Comparison of ENCODE assay signal across 9 cellular contexts in genomic region chr16:2025878-2026460, GRCh38. TPM values are rescaled to one million over a fixed set of nuclear protein-coding genes. Genes with fewer than 3 reads are reported as not detected.
DNase-seq lines count a peak whose midpoint lies in the region; ATAC-seq and TF ChIP-seq lines count a peak whose summit lies in the region.
"Had no signal": no experiment of that assay in that cellular context is flagged by ENCODE, and none has a peak within 500 bp of the region (broad histone marks: within the 10 kb centered on the region; RNA-seq: fewer than 3 reads in every experiment).

No MANE protein-coding gene starts in this region.

- peak overlapping the region; percentile 38 to 84 for H2BK12ac ChIP-seq in mesenchymal stem cell (ENCODE audit: low read length in 2 of 2)

- H2AFZ ChIP-seq in mesenchymal stem cell (ENCODE audit: low read depth, low read length): no peak overlapping the region

- H3K4me1 ChIP-seq in adipocyte (ENCODE audit: control insufficient read depth, insufficient read depth, low read length): peaks cover 16% of the 10 kb centered on the region
- peaks cover 59% of the 10 kb centered on the region for H3K4me1 ChIP-seq in mesenchymal stem cell (ENCODE audit: control insufficient read depth, insufficient read depth, low read depth, low read length)
- H3K4me1 ChIP-seq in thoracic aorta (ENCODE audit: control insufficient read depth in 1 of 2, low read depth in 2 of 2): peaks cover 14 to 51% of the 10 kb centered on the region in 2 donors

- H3K27ac ChIP-seq in mesenchymal stem cell (ENCODE audit: low read length, poor library complexity, severe bottlenecking): no peak overlapping the region
- H3K27ac ChIP-seq in thoracic aorta: peak overlapping the region in 1 of 2 donors; percentile 69

- H3K4me3 ChIP-seq in adipocyte (ENCODE audit: low read length): peak overlapping the region; percentile 52
- H3K4me3 ChIP-seq in mesenchymal stem cell (ENCODE audit: insufficient read depth in 1 of 2, low read depth in 1 of 2, low read length in 2 of 2): peak overlapping the region in 1 of 2 experiments; percentile 47
- peak overlapping the region; percentile 69 for H3K4me3 ChIP-seq in thoracic aorta

- H2BK15ac ChIP-seq in mesenchymal stem cell (ENCODE audit: low read depth, poor library complexity, severe bottlenecking): peak overlapping the region; percentile 60

- no peak overlapping the region for H3K14ac ChIP-seq in mesenchymal stem cell (ENCODE audit: low read length in 2 of 2)

- peak overlapping the region; percentile 58 for H2AK5ac ChIP-seq in mesenchymal stem cell (ENCODE audit: low read length, severe bottlenecking)

- no peak for ATAC-seq in activated T-cell treated with anti-CD3 and anti-CD28 coated beads, Interleukin-2, amount 50 U/mL, for 72 hours (replicated peaks in 1 of 2)
- ATAC-seq in thoracic aorta (ENCODE audit: insufficient number of reproducible peaks, low FRiP score, low read depth) (no peak), HG02610 (IDR thresholded peaks at IDR 0.05; ENCODE audit: unreplicated experiment) (no peak)

- H3K4ac ChIP-seq in mesenchymal stem cell (ENCODE audit: low read depth in 1 of 2, low read length in 2 of 2): peak overlapping the region; percentile 2 to 66

- peak overlapping the region; percentile 41 for H3K4me2 ChIP-seq in mesenchymal stem cell (ENCODE audit: low read length, poor library complexity, severe bottlenecking)

- DNase-seq in activated T-cell treated with anti-CD3 and anti-CD28 coated beads, Interleukin-2, amount 50 U/mL, for 72 hours: no peak
- no peak for DNase-seq in activated T-cell treated with anti-CD3 and anti-CD28 coated beads, Interleukin-2, amount 50 U/mL, for 48 hours
- DNase-seq in adipocyte (ENCODE audit: low read depth): no peak
- no peak for DNase-seq in mesenchymal stem cell
- DNase-seq in thoracic aorta (ENCODE audit: low spot score): no peak
- DNase-seq in midbrain (lab: John Stamatoyannopoulos, UW): no peak
- no peak for DNase-seq in SIG-M5 treated with dmso at 0.1 percent for 504 hours (lab: John Stamatoyannopoulos, UW; ENCODE audit: unreplicated experiment)
- DNase-seq: stimulated activated CD4-positive, alpha-beta T cell treated with anti-CD3 and anti-CD28 coated beads, Interleukin-4, amount 100 ng/mL, for 1 hour had no signal

- H3K9me3 ChIP-seq in adipocyte (ENCODE audit: control insufficient read depth, low read length) (no peaks in the 10 kb centered on the region), mesenchymal stem cell (ENCODE audit: control insufficient read depth, low read length) (no peaks in the 10 kb centered on the region), thoracic aorta (no peaks in the 10 kb centered on the region)

- H3K36me3 ChIP-seq in adipocyte (ENCODE audit: control insufficient read depth, insufficient read depth, low read length, severe bottlenecking) (no peaks in the 10 kb centered on the region), mesenchymal stem cell (ENCODE audit: control insufficient read depth in 1 of 2, insufficient read depth in 2 of 2, low read depth in 1 of 2, low read length in 2 of 2) (peaks cover 0 to 21% of the 10 kb centered on the region in 2 experiments), thoracic aorta (peaks cover 3% of the 10 kb centered on the region)

- H3K4me1 Mint-ChIP-seq in activated T-cell treated with anti-CD3 and anti-CD28 coated beads, Interleukin-2, amount 50 U/mL, for 72 hours (ENCODE audit: low read depth): peaks cover 14% of the 10 kb centered on the region

- peaks cover 4% of the 10 kb centered on the region for H3K79me1 ChIP-seq in mesenchymal stem cell (replicated peaks; ENCODE audit: low read length, poor library complexity, severe bottlenecking)

- H4K8ac ChIP-seq in mesenchymal stem cell (ENCODE audit: low read length): peak overlapping the region; percentile 29

- no peaks in the 10 kb centered on the region for H3K36me3 Mint-ChIP-seq in activated T-cell treated with anti-CD3 and anti-CD28 coated beads, Interleukin-2, amount 50 U/mL, for 72 hours (ENCODE audit: insufficient read depth in 2 of 2)

- no peak overlapping the region for H3K27ac Mint-ChIP-seq in activated T-cell treated with anti-CD3 and anti-CD28 coated beads, Interleukin-2, amount 50 U/mL, for 72 hours

- no peak overlapping the region for H2BK5ac ChIP-seq in mesenchymal stem cell (ENCODE audit: low read depth, low read length, poor library complexity, severe bottlenecking)

- peak overlapping the region in 1 of 2 experiments; percentile 47 for H3K23ac ChIP-seq in mesenchymal stem cell (ENCODE audit: low read length in 2 of 2)

- TF ChIP-seq CTCF in thoracic aorta (IDR thresholded peaks at IDR 0.05): no peak

- 90% methylated on average over 16 of the region's 16 CpGs for WGBS in mesenchymal stem cell

- H3K4me3 Mint-ChIP-seq in activated T-cell treated with anti-CD3 and anti-CD28 coated beads, Interleukin-2, amount 50 U/mL, for 72 hours: peak overlapping the region; percentile 59 to 61

- no peaks in the 10 kb centered on the region for H3K9me3 Mint-ChIP-seq in activated T-cell treated with anti-CD3 and anti-CD28 coated beads, Interleukin-2, amount 50 U/mL, for 72 hours

- H3K27me3 ChIP-seq in adipocyte (replicated peaks; ENCODE audit: control insufficient read depth, insufficient read depth, low read length) (no peaks in the 10 kb centered on the region), mesenchymal stem cell (ENCODE audit: control insufficient read depth in 1 of 2, insufficient read depth in 1 of 2, low read length in 2 of 2) (peaks cover under 1 to 21% of the 10 kb centered on the region in 2 experiments), thoracic aorta (replicated peaks; ENCODE audit: insufficient read depth) (no peaks in the 10 kb centered on the region)

- peak overlapping the region; percentile 16 to 79 for H3K18ac ChIP-seq in mesenchymal stem cell (ENCODE audit: low read depth in 1 of 2, low read length in 2 of 2)

- peak overlapping the region; percentile 62 for H3K9ac ChIP-seq in adipocyte (ENCODE audit: low read length)
- peak overlapping the region; percentile 38 for H3K9ac ChIP-seq in mesenchymal stem cell (ENCODE audit: low read length)

- H4K91ac ChIP-seq in mesenchymal stem cell (ENCODE audit: low read length): peak overlapping the region; percentile 63

- peaks cover 36% of the 10 kb centered on the region for H3K27me3 Mint-ChIP-seq in activated T-cell treated with anti-CD3 and anti-CD28 coated beads, Interleukin-2, amount 50 U/mL, for 72 hours (ENCODE audit: low read depth)

- H2BK120ac ChIP-seq in mesenchymal stem cell (ENCODE audit: low read depth, low read length): peak overlapping the region; percentile 61

RNA-seq across cellular contexts. Expression of gene NHERF2, which starts 0.7 kb away (rescaled TPM):
- total RNA-seq in activated T-cell treated with anti-CD3 and anti-CD28 coated beads, Interleukin-2, amount 50 U/mL, for 72 hours: 1 to 10 TPM; 2.2 to 3.0 TPM
- 64.6 TPM for polyA plus RNA-seq in mesenchymal stem cell (2013, experiment 1 of 2)
- polyA plus RNA-seq in mesenchymal stem cell (2013, experiment 2 of 2): 62.5 TPM
- 10 to 100 TPM; 66.0 to 84.1 TPM for total RNA-seq in thoracic aorta

RNA-seq across cellular contexts. Expression of gene NPW, which starts 6.4 kb away (rescaled TPM):
- 1 to 10 TPM; 1.5 to 1.9 TPM for total RNA-seq in activated T-cell treated with anti-CD3 and anti-CD28 coated beads, Interleukin-2, amount 50 U/mL, for 72 hours
- polyA plus RNA-seq in mesenchymal stem cell (2013, experiment 1 of 2): 0.59 TPM
- polyA plus RNA-seq in mesenchymal stem cell (2013, experiment 2 of 2): 0.71 TPM
- total RNA-seq in thoracic aorta: not detected

RNA-seq across cellular contexts. Expression of gene ZNF598, which starts 16.3 kb away (rescaled TPM):
- 100 to 1,000 TPM in 1 of 2 donors, 10 to 100 TPM in 1; 87.1 to 110 TPM for total RNA-seq in activated T-cell treated with anti-CD3 and anti-CD28 coated beads, Interleukin-2, amount 50 U/mL, for 72 hours
- polyA plus RNA-seq in mesenchymal stem cell (2013, experiment 1 of 2): 23.8 TPM
- polyA plus RNA-seq in mesenchymal stem cell (2013, experiment 2 of 2): 21.1 TPM
- total RNA-seq in thoracic aorta: 10 to 100 TPM; 65.8 to 68.5 TPM

RNA-seq across cellular contexts. Expression of gene NTHL1, which starts 21.7 kb away (rescaled TPM):
- 10 to 100 TPM; 13.2 to 21.0 TPM for total RNA-seq in activated T-cell treated with anti-CD3 and anti-CD28 coated beads, Interleukin-2, amount 50 U/mL, for 72 hours
- polyA plus RNA-seq in mesenchymal stem cell (2013, experiment 1 of 2): 16.3 TPM
- polyA plus RNA-seq in mesenchymal stem cell (2013, experiment 2 of 2): 16.9 TPM
- 10 to 100 TPM in 1 of 2 donors, 1 to 10 TPM in 1; 7.7 to 13.4 TPM for total RNA-seq in thoracic aorta

RNA-seq across cellular contexts. Expression of gene TSC2, which starts 21.8 kb away (rescaled TPM):
- total RNA-seq in activated T-cell treated with anti-CD3 and anti-CD28 coated beads, Interleukin-2, amount 50 U/mL, for 72 hours: 10 to 100 TPM; 96.6 to 98.4 TPM
- polyA plus RNA-seq in mesenchymal stem cell (2013, experiment 1 of 2): 55.7 TPM
- polyA plus RNA-seq in mesenchymal stem cell (2013, experiment 2 of 2): 59.1 TPM
- total RNA-seq in thoracic aorta: 100 to 1,000 TPM; 112 to 123 TPM

Comparison
In these comparisons a context has a peak if more than half of its experiments do, and no peak if none do; other contexts are left out.
1. RNA of gene NHERF2, which starts 0.7 kb away (total RNA-seq): 66.0 to 84.1 TPM in thoracic aorta; 2.2 to 3.0 TPM in activated T-cell treated with anti-CD3 and anti-CD28 coated beads, Interleukin-2, amount 50 U/mL, for 72 hours; every median in the first group is over 10 times any median in the second.